8 cellular contexts compared by ENCODE assay signal in the genomic region with DNA sequence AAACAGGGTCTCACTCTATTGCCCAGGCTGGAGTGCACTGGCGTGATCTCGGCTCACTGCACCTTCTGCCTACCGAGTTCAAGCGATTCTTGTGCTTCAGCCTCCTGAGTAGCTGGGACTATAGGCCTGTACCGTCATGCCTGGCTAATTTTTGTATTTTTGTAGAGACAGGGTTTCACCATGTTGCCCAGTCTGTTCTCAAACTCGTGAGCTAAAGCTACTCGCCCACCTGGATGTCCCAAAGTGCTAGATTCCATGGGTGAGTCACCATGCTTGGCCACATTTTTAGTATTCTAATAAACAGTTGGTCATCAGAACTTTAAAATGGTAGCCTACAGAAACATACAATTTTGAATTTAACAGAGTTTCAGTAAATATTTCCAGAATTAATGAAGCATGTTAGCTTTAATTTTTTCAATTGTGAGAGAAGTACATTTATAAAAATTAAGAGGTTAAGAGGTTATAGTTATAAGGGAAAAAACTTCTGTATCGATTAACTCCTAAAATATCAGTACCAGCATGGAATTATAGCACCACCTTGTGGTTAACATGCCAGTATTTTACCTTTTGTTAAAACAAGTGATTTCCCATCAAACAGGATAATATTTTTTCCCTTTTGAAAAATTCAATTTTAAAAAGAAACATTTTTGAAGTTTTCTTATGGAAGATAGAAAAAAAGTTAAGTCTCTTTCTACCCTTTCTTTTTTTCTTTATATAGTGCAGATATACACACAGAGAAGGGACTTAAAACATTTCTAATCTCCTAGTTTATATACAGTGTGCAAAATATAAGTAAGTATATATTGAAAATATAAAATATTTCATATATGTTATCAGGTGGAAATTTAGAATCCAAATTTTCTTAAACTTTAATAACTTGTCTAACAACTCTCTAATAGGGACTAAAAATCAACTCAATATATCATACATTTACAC. TPM values are rescaled to one million over a fixed set of nuclear protein-coding genes. Genes with fewer than 3 reads are reported as not detected.
DNase-seq lines count a peak whose midpoint lies in the region; ATAC-seq, FAIRE-seq and TF ChIP-seq lines count a peak whose summit lies in the region.

No MANE protein-coding gene starts in this region.

- H3K4me2 ChIP-seq in Loucy (ENCODE audit: low read depth, low read length, poor library complexity, severe bottlenecking) = no peak overlapping the region

- DNase-seq in A172 (ENCODE audit: low spot score) (peak; percentile 35), body of pancreas (no peak), lung (ENCODE audit: low spot score) (no peak), retina (no peak)
- DNase-seq in effector CD8-positive, alpha-beta T cell (lab: John Stamatoyannopoulos, UW) = no peak

- H3F3A ChIP-seq in Loucy (ENCODE audit: low read depth) = no peaks in the 10 kb centered on the region

- no peak overlapping the region for H3K4me3 ChIP-seq in Loucy (ENCODE audit: low read length, poor library complexity, severe bottlenecking)
- H3K4me3 ChIP-seq in body of pancreas = no peak overlapping the region
- H3K4me3 ChIP-seq in lung = no peak overlapping the region

- H3K27ac ChIP-seq in body of pancreas (no peak overlapping the region), lung (ENCODE audit: low read depth in 1 of 2, low read length in 1 of 2) (no peak overlapping the region)

- TF ChIP-seq POLR2A in body of pancreas (IDR thresholded peaks at IDR 0.05) = no peak

- H3K9me3 ChIP-seq in Loucy (ENCODE audit: insufficient read depth, low read depth, low read length) = no peaks in the 10 kb centered on the region
- H3K9me3 ChIP-seq in body of pancreas = no peaks in the 10 kb centered on the region
- H3K9me3 ChIP-seq in lung (ENCODE audit: control insufficient read depth in 2 of 2, insufficient read depth in 1 of 2, low read length in 1 of 2) = no peaks in the 10 kb centered on the region

- no peak overlapping the region for H3K9ac ChIP-seq in Loucy (ENCODE audit: low read depth, low read length, poor library complexity, severe bottlenecking)

- peak; percentile 85 for TF ChIP-seq CTCF in Loucy (conservative IDR thresholded peaks at IDR 0.05; ENCODE audit: low read length)
- peak; percentile 66 to 82 (median 73) for TF ChIP-seq CTCF in body of pancreas (IDR thresholded peaks at IDR 0.05)
- TF ChIP-seq CTCF in lung (IDR thresholded peaks at IDR 0.05; ENCODE audit: control extremely low read depth, extremely low read depth) = peak; percentile 17

- H3K4me1 ChIP-seq in Loucy (ENCODE audit: insufficient read depth, low read length, poor library complexity, severe bottlenecking) = peaks cover 12% of the 10 kb centered on the region
- no peaks in the 10 kb centered on the region for H3K4me1 ChIP-seq in body of pancreas
- no peaks in the 10 kb centered on the region for H3K4me1 ChIP-seq in lung (ENCODE audit: control insufficient read depth in 2 of 2, insufficient read depth in 2 of 2, low read length in 2 of 2)

- FAIRE-seq in G401.6 (lab: Jason Lieb, UNC) = peak; percentile 99

- ATAC-seq in body of pancreas (no peak), lung (ENCODE audit: insufficient read depth, low FRiP score) (no peak), HG02870 (IDR thresholded peaks at IDR 0.05; ENCODE audit: unreplicated experiment) (no peak)

- H3K36me3 ChIP-seq in Loucy (ENCODE audit: insufficient read depth, low read length) (peaks cover 22% of the 10 kb centered on the region; the same call in 1 of the 2 replicates), body of pancreas (replicated peaks in 1 of 2; ENCODE audit: insufficient read depth in 1 of 2, low read depth in 2 of 2) (no peaks in the 10 kb centered on the region), lung (ENCODE audit: control insufficient read depth in 2 of 2, insufficient read depth in 2 of 2, low read length in 2 of 2) (no peaks in the 10 kb centered on the region)

- H2AFZ ChIP-seq in Loucy (ENCODE audit: low read length) = no peak overlapping the region

- H3K79me2 ChIP-seq in Loucy (ENCODE audit: insufficient read depth, low read length) = no peaks in the 10 kb centered on the region

- H3K27me3 ChIP-seq in Loucy (ENCODE audit: insufficient read depth, low read length, poor library complexity, severe bottlenecking) (no peaks in the 10 kb centered on the region), body of pancreas (no peaks in the 10 kb centered on the region), lung (ENCODE audit: control insufficient read depth, insufficient read depth) (no peaks in the 10 kb centered on the region)

- no peaks in the 10 kb centered on the region for H3K9me2 ChIP-seq in Loucy (replicated peaks; ENCODE audit: low read depth, low read length)

- H4K20me1 ChIP-seq in Loucy (ENCODE audit: insufficient read depth, low read length, poor library complexity, severe bottlenecking) = no peaks in the 10 kb centered on the region

- intact Hi-C loops in body of pancreas (cut with DNase I) = no loop called here

- WGBS in body of pancreas, 2 donors = 62 to 64% methylated on average over 8 of the region's 8 CpGs
- 79 to 94% methylated on average over 8 of the region's 8 CpGs for WGBS in lung, 2 donors

RNA-seq across cellular contexts. Expression of a gene that starts 35.4 kb away (rescaled TPM):
- 14.1 and 18.2 TPM in 2 replicates for total RNA-seq in A172 (2014; rRNA removed; shearing (Covaris generic))
- total RNA-seq in body of pancreas (10 to 100 TPM; 13.2 to 27.5 TPM), lung (10 to 100 TPM; 15.5 to 49.5 TPM)
- polyA plus RNA-seq in lung = 1 to 10 TPM; 5.1 to 7.9 TPM

RNA-seq across cellular contexts. Expression of a gene that starts 35.6 kb away (rescaled TPM):
- total RNA-seq in A172 (2014; rRNA removed; shearing (Covaris generic)) = 13.9 and 21.8 TPM in 2 replicates
- total RNA-seq in body of pancreas (10 to 100 TPM in 1 of 2 donors, 1 to 10 TPM in 1; 3.6 to 12.5 TPM), lung (10 to 100 TPM; 26.6 to 48.0 TPM)
- polyA plus RNA-seq in lung = 10 to 100 TPM; 15.6 to 17.9 TPM

Comparison
In these comparisons a context has a peak if more than half of its experiments do, and no peak if none do; other contexts are left out.
1. CTCF ChIP-seq: peak in every context shown above with its lines; median percentile 85 in Loucy; 73 in body of pancreas; 17 in lung.